8 cellular contexts compared by ENCODE assay signal in genomic region chr4:1548812-1549637, GRCh38.
A peak's percentile ranks its signal among the peaks of the same experiment; 100 is the strongest.
DNase-seq lines count a peak whose midpoint lies in the region; ATAC-seq and TF ChIP-seq lines count a peak whose summit lies in the region.
"Not testable (repeated sequence)": the region's sequence is repeated elsewhere in the genome, so short reads cannot be mapped to it uniquely, and the experiment has no call there.

No MANE protein-coding gene starts in this region.

- H3K9me3 ChIP-seq in HCT116 (ENCODE audit: control insufficient read depth in 1 of 2, insufficient read depth in 1 of 2, low read depth in 1 of 2, low read length in 2 of 2); right atrium auricular region; ovary: not testable (repeated sequence)

- H3K9me2 ChIP-seq in HCT116 (ENCODE audit: insufficient read depth), result not testable (repeated sequence)

- DNase-seq in CD1c-positive myeloid dendritic cell (ENCODE audit: extremely low spot score) (peak; percentile 46), NOMO-1 treated with DMSO at 0.1 percent for 48 hours (lab: John Stamatoyannopoulos, UW; ENCODE audit: unreplicated experiment) (peak; percentile 1), ovary (peak; percentile 57 to 82 (median 70))
- not testable (repeated sequence) for DNase-seq in HCT116 (ENCODE audit: low read depth, low spot score); right atrium auricular region (ENCODE audit: low spot score)
- DNase-seq in activated CD4-positive, alpha-beta memory T cell treated with anti-CD3 and anti-CD28 coated beads, Interleukin-2, amount 10 ng/mL, durations not matched to agents 7 days and 5 days, result peak; percentile 55
- peak; percentile 19 for DNase-seq in stimulated activated CD8-positive, alpha-beta memory T cell treated with anti-CD3 and anti-CD28 coated beads, Interleukin-7, amount 100 ng/mL, for 24 hours (ENCODE audit: low read depth)

- TF ChIP-seq CTCF in HCT116 (IDR thresholded peaks at IDR 0.05 in 2 of 3, conservative IDR thresholded peaks at IDR 0.05 in 1 of 3; ENCODE audit: borderline replicate concordance in 1 of 3, insufficient read depth in 1 of 3, low read depth in 2 of 3, low read length in 2 of 3) (peak; percentile 63 to 91 (median 79)), brain (conservative IDR thresholded peaks at IDR 0.05) (peak; percentile 80 to 93), right atrium auricular region (IDR thresholded peaks at IDR 0.05) (peak; percentile 95 to 97), ovary (IDR thresholded peaks at IDR 0.05) (peak; percentile 83 to 89 (median 89))

- H3K27ac Mint-ChIP-seq in activated CD4-positive, alpha-beta memory T cell treated with anti-CD3 and anti-CD28 coated beads, Interleukin-2, amount 10 ng/mL, durations not matched to agents 7 days and 5 days, result not testable (repeated sequence)
- peak overlapping the region in 1 of 5 experiments; percentile 55 for H3K27ac Mint-ChIP-seq in brain

- intact Hi-C loops in HCT116 (cut with micrococcal nuclease); ovary (cut with DNase I): not testable (repeated sequence)

- TF ChIP-seq EP300 in ovary (IDR thresholded peaks at IDR 0.05), result not testable (repeated sequence)

- RAD21 ChIA-PET in HCT116 (lab: Charles Lee; ENCODE audit: low non-redundant PET in 1 of 2, low total read pairs in 2 of 2, uncharacterized antibody in 2 of 2, unreplicated experiment in 2 of 2), result not testable (repeated sequence)

- POLR2A ChIA-PET in HCT116 (lab: Charles Lee), result interaction anchor here (0.9 kb wide), 1 partner anchor 17 kb away, joined by 3 read pairs; no protein-coding TSS in a partner anchor
- POLR2A ChIA-PET in activated CD4-positive, alpha-beta memory T cell treated with anti-CD3 and anti-CD28 coated beads, Interleukin-2, amount 10 ng/mL, durations not matched to agents 7 days and 5 days (lab: Charles Lee), result interaction anchor here (1.1 kb wide), 1 partner anchor 26 kb away, joined by 3 read pairs; no protein-coding TSS in a partner anchor

- TF ChIP-seq RAD21 in HCT116 (IDR thresholded peaks at IDR 0.05; ENCODE audit: low read depth), result peak; percentile 55

- ATAC-seq in HCT116, result peak; percentile 95

- not testable (repeated sequence) for H3K4me1 Mint-ChIP-seq in activated CD4-positive, alpha-beta memory T cell treated with anti-CD3 and anti-CD28 coated beads, Interleukin-2, amount 10 ng/mL, durations not matched to agents 7 days and 5 days
- peaks cover 19% of the 10 kb centered on the region for H3K4me1 Mint-ChIP-seq in brain

- H3K36me3 ChIP-seq in HCT116 (ENCODE audit: control insufficient read depth in 1 of 2, insufficient read depth in 2 of 2, low read length in 2 of 2); right atrium auricular region; ovary: not testable (repeated sequence)

- not testable (repeated sequence) for H3K27ac ChIP-seq in HCT116 (ENCODE audit: low read depth, low read length); right atrium auricular region
- peak overlapping the region in 1 of 2 donors; percentile 48 for H3K27ac ChIP-seq in ovary

- not testable (repeated sequence) for H3K9ac ChIP-seq in HCT116 (ENCODE audit: low read length)

- WGBS in ovary, 3 donors, result 9 to 12% (median 11%) methylated on average over 34 to 35 of the region's 35 CpGs

- H3K79me2 ChIP-seq in HCT116 (ENCODE audit: insufficient read depth, low read length), result not testable (repeated sequence)

- H3K4me1 ChIP-seq in HCT116 (ENCODE audit: control insufficient read depth in 1 of 2, insufficient read depth in 2 of 2, low read length in 2 of 2); ovary (ENCODE audit: insufficient read depth): not testable (repeated sequence)
- peaks cover 0 to 15% of the 10 kb centered on the region in 2 donors for H3K4me1 ChIP-seq in right atrium auricular region

- H3K27me3 ChIP-seq in HCT116 (ENCODE audit: insufficient read depth, low read length); right atrium auricular region; ovary: not testable (repeated sequence)

- TF ChIP-seq POLR2A in HCT116 (IDR thresholded peaks at IDR 0.05; ENCODE audit: borderline replicate concordance, extremely low read depth, insufficient read depth, insufficient read length); ovary (IDR thresholded peaks at IDR 0.05): not testable (repeated sequence)

- H3K27me3 Mint-ChIP-seq in activated CD4-positive, alpha-beta memory T cell treated with anti-CD3 and anti-CD28 coated beads, Interleukin-2, amount 10 ng/mL, durations not matched to agents 7 days and 5 days, result not testable (repeated sequence)
- H3K27me3 Mint-ChIP-seq in brain, result peaks cover 16% of the 10 kb centered on the region

- H3K4me3 Mint-ChIP-seq in activated CD4-positive, alpha-beta memory T cell treated with anti-CD3 and anti-CD28 coated beads, Interleukin-2, amount 10 ng/mL, durations not matched to agents 7 days and 5 days, result not testable (repeated sequence)
- peak overlapping the region in 3 of 5 experiments; percentile 14 to 55 (median 46) for H3K4me3 Mint-ChIP-seq in brain

- H3K9me3 Mint-ChIP-seq in activated CD4-positive, alpha-beta memory T cell treated with anti-CD3 and anti-CD28 coated beads, Interleukin-2, amount 10 ng/mL, durations not matched to agents 7 days and 5 days; brain: not testable (repeated sequence)

- not testable (repeated sequence) for BruUV-seq in HCT116 (replicated peaks; lab: Mats Ljungman, UMichigan)

- not testable (repeated sequence) for H3K4me3 ChIP-seq in HCT116 (replicated peaks in 1 of 2; ENCODE audit: low read depth in 1 of 2, low read length in 2 of 2)
- H3K4me3 ChIP-seq in right atrium auricular region (peak overlapping the region in 1 of 2 donors; percentile 34), ovary (peak overlapping the region; percentile 28)

- H3K4me2 ChIP-seq in HCT116 (ENCODE audit: low read length), result peak overlapping the region; percentile 44

- H4K20me1 ChIP-seq in HCT116 (ENCODE audit: insufficient read depth), result not testable (repeated sequence)

- CTCF ChIA-PET in HCT116 (lab: Charles Lee), result interaction anchor here (0.7 to 1.5 kb wide), 3 partner anchors 17 to 31 kb away, joined by 3 to 5 read pairs (median 4); no protein-coding TSS in a partner anchor
- CTCF ChIA-PET in activated CD4-positive, alpha-beta memory T cell treated with anti-CD3 and anti-CD28 coated beads, Interleukin-2, amount 10 ng/mL, durations not matched to agents 7 days and 5 days (lab: Charles Lee), result interaction anchor here (1.3 kb wide), 2 partner anchors 13 to 56 kb away, joined by 3 to 4 read pairs; no protein-coding TSS in a partner anchor

- not testable (repeated sequence) for H3K36me3 Mint-ChIP-seq in activated CD4-positive, alpha-beta memory T cell treated with anti-CD3 and anti-CD28 coated beads, Interleukin-2, amount 10 ng/mL, durations not matched to agents 7 days and 5 days (ENCODE audit: low read depth); brain

- H2AFZ ChIP-seq in HCT116 (ENCODE audit: low read depth, low read length, poor library complexity, severe bottlenecking), result peak overlapping the region; percentile 4
